15 cellular contexts compared by ENCODE assay signal in the genomic region with DNA sequence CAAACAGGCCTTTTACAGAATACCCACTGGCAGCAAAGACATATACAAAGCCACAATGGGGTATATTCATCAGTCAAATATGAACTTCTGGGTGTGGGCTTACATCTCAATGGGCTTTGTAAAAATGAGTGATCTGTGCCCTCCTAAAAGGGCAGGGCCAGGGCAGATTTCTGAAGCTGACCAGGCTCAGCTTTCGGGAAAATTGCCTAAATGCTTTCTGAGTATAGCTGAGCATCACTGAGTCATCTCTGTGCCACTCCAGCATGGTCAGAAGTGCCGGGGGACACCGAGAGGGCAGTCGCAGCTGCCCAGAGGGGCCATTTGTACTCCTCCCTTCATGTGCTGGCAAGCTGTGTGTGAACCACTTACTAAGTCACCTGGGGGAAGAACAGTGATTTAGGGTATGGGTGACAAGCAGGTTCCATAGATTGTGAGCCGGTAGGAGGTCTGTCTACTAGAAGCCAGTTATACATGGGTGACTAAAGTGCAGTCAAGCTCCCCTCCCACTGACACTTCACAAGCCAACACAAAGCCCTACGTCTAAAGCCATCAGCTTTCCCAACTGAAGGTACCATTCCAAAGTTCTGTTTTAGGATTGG.
DNase-seq lines count a peak whose midpoint lies in the region; ATAC-seq lines count a peak whose summit lies in the region.
"Had no signal": no experiment of that assay in that cellular context is flagged by ENCODE, and none has a peak within 500 bp of the region (broad histone marks: within the 10 kb centered on the region; RNA-seq: fewer than 3 reads in every experiment).

No MANE protein-coding gene starts in this region.

- CTCF ChIA-PET in activated CD4-positive, alpha-beta T cell treated with anti-CD3 and anti-CD28 coated beads for 36 hours (lab: Charles Lee), result no interaction called here

- POLR2A ChIA-PET in activated CD4-positive, alpha-beta T cell treated with anti-CD3 and anti-CD28 coated beads for 36 hours (lab: Charles Lee), result no interaction called here

- H3K4me3 Mint-ChIP-seq in activated CD4-positive, alpha-beta T cell treated with anti-CD3 and anti-CD28 coated beads for 36 hours, result no peak overlapping the region
- no peak overlapping the region for H3K4me3 Mint-ChIP-seq in T-helper 17 cell
- peak overlapping the region; percentile 9 to 61 for H3K4me3 Mint-ChIP-seq in stimulated activated naive CD8-positive, alpha-beta T cell treated with anti-CD3 and anti-CD28 coated beads, Interleukin-15, amount 100 ng/mL, for 72 hours
- H3K4me3 Mint-ChIP-seq: activated CD4-positive, alpha-beta T cell treated with anti-CD3 and anti-CD28 coated beads, Interleukin-2, amount 10 ng/mL, durations not matched to agents 24 days and 14 days; activated naive CD4-positive, alpha-beta T cell treated with anti-CD3 and anti-CD28 coated beads, Interleukin-2, amount 50 U/mL, for 24 hours had no signal

- H3K4me1 Mint-ChIP-seq in activated CD4-positive, alpha-beta T cell treated with anti-CD3 and anti-CD28 coated beads for 36 hours, result peaks cover 26% of the 10 kb centered on the region
- peaks cover 33% of the 10 kb centered on the region for H3K4me1 Mint-ChIP-seq in T-helper 17 cell
- H3K4me1 Mint-ChIP-seq in stimulated activated naive CD8-positive, alpha-beta T cell treated with anti-CD3 and anti-CD28 coated beads, Interleukin-15, amount 100 ng/mL, for 72 hours, result peaks cover 55% of the 10 kb centered on the region

- H3K36me3 Mint-ChIP-seq in activated CD4-positive, alpha-beta T cell treated with anti-CD3 and anti-CD28 coated beads for 36 hours (ENCODE audit: low read depth), result no peaks in the 10 kb centered on the region
- peaks cover 2% of the 10 kb centered on the region for H3K36me3 Mint-ChIP-seq in T-helper 17 cell (ENCODE audit: low read depth)

- ATAC-seq in activated CD4-positive, alpha-beta T cell treated with anti-CD3 and anti-CD28 coated beads for 36 hours, result peak; percentile 36
- ATAC-seq in T-helper 17 cell, result no peak
- no peak for ATAC-seq in stimulated activated naive CD8-positive, alpha-beta T cell treated with anti-CD3 and anti-CD28 coated beads, Interleukin-15, amount 100 ng/mL, for 72 hours
- ATAC-seq: A549 had no signal

- H3K27me3 Mint-ChIP-seq in activated CD4-positive, alpha-beta T cell treated with anti-CD3 and anti-CD28 coated beads for 36 hours, result no peaks in the 10 kb centered on the region
- H3K27me3 Mint-ChIP-seq in T-helper 17 cell, result no peaks in the 10 kb centered on the region
- H3K27me3 Mint-ChIP-seq in stimulated activated naive CD8-positive, alpha-beta T cell treated with anti-CD3 and anti-CD28 coated beads, Interleukin-15, amount 100 ng/mL, for 72 hours, result no peaks in the 10 kb centered on the region
- H3K27me3 Mint-ChIP-seq: activated CD4-positive, alpha-beta T cell treated with anti-CD3 and anti-CD28 coated beads, Interleukin-2, amount 10 ng/mL, durations not matched to agents 24 days and 14 days; activated naive CD4-positive, alpha-beta T cell treated with anti-CD3 and anti-CD28 coated beads, Interleukin-2, amount 50 U/mL, for 24 hours had no signal

- no peak overlapping the region for H3K27ac Mint-ChIP-seq in activated CD4-positive, alpha-beta T cell treated with anti-CD3 and anti-CD28 coated beads for 36 hours
- peak overlapping the region; percentile 56 for H3K27ac Mint-ChIP-seq in T-helper 17 cell
- peak overlapping the region in 1 of 2 donors; percentile 49 for H3K27ac Mint-ChIP-seq in stimulated activated naive CD8-positive, alpha-beta T cell treated with anti-CD3 and anti-CD28 coated beads, Interleukin-15, amount 100 ng/mL, for 72 hours
- H3K27ac Mint-ChIP-seq: activated naive CD4-positive, alpha-beta T cell treated with anti-CD3 and anti-CD28 coated beads, Interleukin-2, amount 50 U/mL, for 24 hours had no signal

- intact Hi-C loops in activated CD4-positive, alpha-beta T cell treated with anti-CD3 and anti-CD28 coated beads for 36 hours (cut with DNase I, micrococcal nuclease), result loop anchor here in 1 of 2 experiments (10.0 kb wide), 1 partner anchor 355 kb away; no protein-coding TSS in a partner anchor

- no peaks in the 10 kb centered on the region for H3K9me3 ChIP-seq in T-helper 17 cell (ENCODE audit: control insufficient read depth, low read length, poor library complexity, severe bottlenecking)
- H3K9me3 ChIP-seq: A549, heart right ventricle, thyroid gland had no signal

- DNase-seq in activated CD4-positive, alpha-beta T cell treated with anti-CD3 and anti-CD28 coated beads for 36 hours, result no peak
- DNase-seq in activated CD4-positive, alpha-beta T cell treated with anti-CD3 and anti-CD28 coated beads for 48 hours, result no peak
- DNase-seq in T-helper 17 cell, result no peak
- DNase-seq in foreskin melanocyte, result peak; percentile 94
- no peak for DNase-seq in stimulated activated naive CD8-positive, alpha-beta T cell treated with anti-CD3 and anti-CD28 coated beads, Interleukin-15, amount 100 ng/mL, for 72 hours
- no peak for DNase-seq in COLO668 (lab: John Stamatoyannopoulos, UW; ENCODE audit: unreplicated experiment)
- DNase-seq in effector CD4-positive, alpha-beta T cell, result no peak
- DNase-seq in HT-29 (ENCODE audit: low spot score), result no peak
- DNase-seq: activated CD4-positive, alpha-beta T cell treated with anti-CD3 and anti-CD28 coated beads, Interleukin-2, amount 10 ng/mL, durations not matched to agents 24 days and 14 days; heart right ventricle; NCI-H446; SHP77 treated with DMSO at 0.1 percent for 48 hours; thyroid gland had no signal

- H3K9me3 Mint-ChIP-seq in activated CD4-positive, alpha-beta T cell treated with anti-CD3 and anti-CD28 coated beads for 36 hours (ENCODE audit: low read depth), result peaks cover 6% of the 10 kb centered on the region
- H3K9me3 Mint-ChIP-seq in stimulated activated naive CD8-positive, alpha-beta T cell treated with anti-CD3 and anti-CD28 coated beads, Interleukin-15, amount 100 ng/mL, for 72 hours, result peaks cover 0 to 5% of the 10 kb centered on the region in 2 donors

Comparison
In these comparisons a context has a peak if more than half of its experiments do, and no peak if none do; other contexts are left out.
1. H3K4me3 Mint-ChIP-seq: peak in stimulated activated naive CD8-positive, alpha-beta T cell treated with anti-CD3 and anti-CD28 coated beads, Interleukin-15, amount 100 ng/mL, for 72 hours (2 of 2); none in activated CD4-positive, alpha-beta T cell treated with anti-CD3 and anti-CD28 coated beads for 36 hours (single experiment) and T-helper 17 cell (single experiment).